In the genomic region with DNA sequence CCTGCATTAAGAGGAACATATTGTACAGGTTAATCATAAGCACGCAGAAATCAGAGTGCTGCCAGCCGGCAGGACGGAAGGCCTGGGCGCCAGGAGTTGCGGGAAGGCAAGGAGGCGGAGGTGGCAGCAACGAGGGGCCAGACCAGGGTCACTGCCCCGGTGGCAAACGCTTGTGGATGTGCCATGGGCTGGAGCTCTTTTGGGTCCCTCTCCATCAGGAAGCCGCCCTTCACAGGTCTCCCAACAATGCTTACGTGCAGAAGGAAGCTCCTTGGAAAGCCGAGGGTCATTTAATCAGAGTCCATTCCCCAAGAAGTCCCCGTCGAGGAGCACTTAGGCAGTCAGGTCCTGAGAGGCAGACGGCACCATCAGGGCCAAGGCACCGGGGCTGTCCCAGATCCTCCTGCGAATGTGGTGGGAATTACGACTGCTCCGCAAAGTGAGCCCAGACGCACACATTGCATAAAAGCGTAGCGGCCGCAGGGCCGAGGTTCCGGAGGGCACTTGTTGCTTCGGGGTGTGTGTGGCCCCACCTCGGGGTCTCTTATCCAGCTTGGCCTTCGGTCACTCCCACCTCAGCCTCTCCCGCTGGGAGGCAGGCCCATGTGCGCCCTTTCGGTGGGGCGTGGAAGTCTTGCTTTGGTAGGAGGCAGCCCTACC, we compare ENCODE assay signal across 21 cellular contexts.
"Had no signal": no experiment of that assay in that cellular context is flagged by ENCODE, and none has a peak within 500 bp of the region (broad histone marks: within the 10 kb centered on the region; RNA-seq: fewer than 3 reads in every experiment).

No MANE protein-coding gene starts in this region.

- H3K9me3 ChIP-seq: ascending aorta, upper lobe of left lung had no signal

- H3K27me3 ChIP-seq: ascending aorta, brain microvascular endothelial cell, hepatocyte, upper lobe of left lung had no signal

- H3K27ac ChIP-seq: ascending aorta, brain microvascular endothelial cell, hepatocyte, upper lobe of left lung had no signal

- H3K4me3 ChIP-seq: ascending aorta, hepatocyte, upper lobe of left lung had no signal

- ATAC-seq: activated T-cell treated with anti-CD3 and anti-CD28 coated beads, Interleukin-2, amount 50 U/mL, for 72 hours; esophagus mucosa; left ventricle myocardium superior had no signal

- H3K4me1 ChIP-seq: ascending aorta, upper lobe of left lung had no signal

- H3K36me3 ChIP-seq: ascending aorta, brain microvascular endothelial cell, upper lobe of left lung had no signal

- DNase-seq: activated B cell treated with CpG ODN at 0.5 μM for 24 hours; activated CD4-positive, alpha-beta memory T cell treated with anti-CD3 and anti-CD28 coated beads for 36 hours; activated CD4-positive, alpha-beta T cell treated with anti-CD3 and anti-CD28 coated beads for 4 hours; activated gamma-delta T cell; activated naive CD4-positive, alpha-beta T cell treated with anti-CD3 and anti-CD28 coated beads, Interleukin-2, amount 50 U/mL, for 16 hours; activated T-cell treated with anti-CD3 and anti-CD28 coated beads, Interleukin-2, amount 50 U/mL, for 72 hours; brain microvascular endothelial cell; central memory CD4-positive, alpha-beta T cell; effector memory CD4-positive, alpha-beta T cell; foreskin melanocyte; immature natural killer cell; left ventricle myocardium superior; midbrain; nucleus accumbens; stimulated activated CD4-positive, alpha-beta T cell treated with anti-CD3 and anti-CD28 coated beads, Interleukin-4, amount 100 ng/mL, for 24 hours; stimulated activated naive CD4-positive, alpha-beta T cell treated with Interleukin-2 at 50 U/mL for 16 hours; T-helper 1 cell; upper lobe of left lung had no signal
